20 cellular contexts compared by ENCODE assay signal in genomic region chr7:50213622-50214017, GRCh38.
A peak's percentile ranks its signal among the peaks of the same experiment; 100 is the strongest.
DNase-seq lines count a peak whose midpoint lies in the region; ATAC-seq, FAIRE-seq and TF ChIP-seq lines count a peak whose summit lies in the region.
"Had no signal": no experiment of that assay in that cellular context is flagged by ENCODE, and none has a peak within 500 bp of the region (broad histone marks: within the 10 kb centered on the region; RNA-seq: fewer than 3 reads in every experiment).

No MANE protein-coding gene starts in this region.

- peaks cover 87% of the 10 kb centered on the region for H3K4me1 Mint-ChIP-seq in activated CD4-positive, alpha-beta T cell treated with anti-CD3 and anti-CD28 coated beads for 36 hours
- H3K4me1 Mint-ChIP-seq in activated T-helper 17 cell treated with anti-CD3 and anti-CD28 coated beads, Interleukin-2, amount 50 U/mL, for 72 hours, result peaks cover 53% of the 10 kb centered on the region
- H3K4me1 Mint-ChIP-seq in mesothelial cell of epicardium, result no peaks in the 10 kb centered on the region

- ATAC-seq in activated CD4-positive, alpha-beta T cell treated with anti-CD3 and anti-CD28 coated beads for 36 hours, result no peak
- no peak for ATAC-seq in activated T-helper 17 cell treated with anti-CD3 and anti-CD28 coated beads, Interleukin-2, amount 50 U/mL, for 72 hours (replicated peaks)
- ATAC-seq in HG03095 (IDR thresholded peaks at IDR 0.05; ENCODE audit: unreplicated experiment) (no peak), HG03039 (IDR thresholded peaks at IDR 0.05; ENCODE audit: unreplicated experiment) (no peak)
- ATAC-seq: gastrocnemius medialis had no signal

- H2BK12ac ChIP-seq in neuronal stem cell (ENCODE audit: low read length), result no peak overlapping the region

- no peak for TF ChIP-seq CTCF in mesothelial cell of epicardium (IDR thresholded peaks at IDR 0.05; ENCODE audit: unreplicated experiment)

- no peak overlapping the region for H2AK5ac ChIP-seq in neuronal stem cell (ENCODE audit: low read depth, low read length)

- no peak overlapping the region for H2BK120ac ChIP-seq in neuronal stem cell (ENCODE audit: low read depth, low read length)

- no peaks in the 10 kb centered on the region for H3K27me3 Mint-ChIP-seq in activated CD4-positive, alpha-beta T cell treated with anti-CD3 and anti-CD28 coated beads for 36 hours
- no peaks in the 10 kb centered on the region for H3K27me3 Mint-ChIP-seq in activated T-helper 17 cell treated with anti-CD3 and anti-CD28 coated beads, Interleukin-2, amount 50 U/mL, for 72 hours
- peaks cover 40% of the 10 kb centered on the region for H3K27me3 Mint-ChIP-seq in mesothelial cell of epicardium (ENCODE audit: low read depth)

- no peak overlapping the region for H2BK15ac ChIP-seq in neuronal stem cell (ENCODE audit: low read length)

- H3K18ac ChIP-seq in neuronal stem cell (ENCODE audit: low read length), result no peak overlapping the region

- CTCF ChIA-PET in activated CD4-positive, alpha-beta T cell treated with anti-CD3 and anti-CD28 coated beads for 36 hours (lab: Charles Lee), result interaction anchor here (0.6 to 1.3 kb wide), 3 partner anchors 155 to 928 kb away, joined by 3 read pairs; no protein-coding TSS in a partner anchor

- H3K14ac ChIP-seq in neuronal stem cell (ENCODE audit: low read length), result peak overlapping the region; percentile 56

- POLR2A ChIA-PET in activated CD4-positive, alpha-beta T cell treated with anti-CD3 and anti-CD28 coated beads for 36 hours (lab: Charles Lee), result interaction anchor here (1.2 kb wide), 1 partner anchor 12 kb away, joined by 4 read pairs; no protein-coding TSS in a partner anchor

- H3K4me1 ChIP-seq in neuronal stem cell (ENCODE audit: control insufficient read depth in 2 of 2, insufficient read depth in 1 of 2, low read depth in 1 of 2, low read length in 2 of 2), result no peaks in the 10 kb centered on the region
- H3K4me1 ChIP-seq: gastrocnemius medialis, upper lobe of left lung had no signal

- H3K4ac ChIP-seq in neuronal stem cell (ENCODE audit: low read length), result no peak overlapping the region

- H3K4me3 Mint-ChIP-seq in activated CD4-positive, alpha-beta T cell treated with anti-CD3 and anti-CD28 coated beads for 36 hours, result no peak overlapping the region
- peak overlapping the region; percentile 55 for H3K4me3 Mint-ChIP-seq in activated T-helper 17 cell treated with anti-CD3 and anti-CD28 coated beads, Interleukin-2, amount 50 U/mL, for 72 hours
- no peak overlapping the region for H3K4me3 Mint-ChIP-seq in mesothelial cell of epicardium

- WGBS in neuronal stem cell (ENCODE audit: extremely low coverage in 2 of 2, insufficient read length in 2 of 2, insufficient replicate concordance in 1 of 2), 2 donors, result no CpG with 5 or more reads among the region's 4 CpGs

- no peak for DNase-seq in activated CD4-positive, alpha-beta T cell treated with anti-CD3 and anti-CD28 coated beads for 36 hours
- no peak for DNase-seq in activated CD4-positive, alpha-beta T cell treated with anti-CD3 and anti-CD28 coated beads, Interleukin-2, amount 50 U/mL, for 1 hour
- DNase-seq in GM19239 (ENCODE audit: insufficient read length, low spot score), result no peak
- DNase-seq in neuronal stem cell (ENCODE audit: low spot score), result no peak
- DNase-seq in mesothelial cell of epicardium (ENCODE audit: low spot score in 2 of 2, unreplicated experiment in 2 of 2), result no peak
- DNase-seq: gastrocnemius medialis; left lung; NCI-H146; NCI-H345; NK-92 treated with Interleukin-12 subunit alpha and Interleukin-12 subunit beta, amount 100 ng/mL, for 24 hours; small intestine; stimulated activated CD4-positive, alpha-beta T cell treated with anti-CD3 and anti-CD28 coated beads, Interleukin-4, amount 100 ng/mL, for 4 hours had no signal

- no peaks in the 10 kb centered on the region for H3K36me3 ChIP-seq in neuronal stem cell (replicated peaks in 1 of 2; ENCODE audit: control insufficient read depth in 2 of 2, insufficient read depth in 2 of 2, low read length in 2 of 2)
- H3K36me3 ChIP-seq: gastrocnemius medialis, left lung, upper lobe of left lung had no signal

- H2BK5ac ChIP-seq in neuronal stem cell (ENCODE audit: low read length), result no peak overlapping the region

- no peaks in the 10 kb centered on the region for H3K79me1 ChIP-seq in neuronal stem cell (ENCODE audit: low read depth, low read length)

- H3K4me2 ChIP-seq in neuronal stem cell (ENCODE audit: insufficient read depth, low read length, poor library complexity, severe bottlenecking), result no peak overlapping the region

- H3K36me3 Mint-ChIP-seq in activated CD4-positive, alpha-beta T cell treated with anti-CD3 and anti-CD28 coated beads for 36 hours (ENCODE audit: low read depth), result no peaks in the 10 kb centered on the region
- H3K36me3 Mint-ChIP-seq in activated T-helper 17 cell treated with anti-CD3 and anti-CD28 coated beads, Interleukin-2, amount 50 U/mL, for 72 hours (ENCODE audit: low read depth), result no peaks in the 10 kb centered on the region
- no peaks in the 10 kb centered on the region for H3K36me3 Mint-ChIP-seq in mesothelial cell of epicardium

- H3K9me3 ChIP-seq in neuronal stem cell (replicated peaks in 1 of 2; ENCODE audit: control insufficient read depth in 2 of 2, insufficient read depth in 1 of 2, low read depth in 1 of 2, low read length in 2 of 2), result no peaks in the 10 kb centered on the region
- H3K9me3 ChIP-seq: gastrocnemius medialis, left lung, upper lobe of left lung had no signal

- H3K23ac ChIP-seq in neuronal stem cell (ENCODE audit: low read depth, low read length, poor library complexity), result no peak overlapping the region

- H4K8ac ChIP-seq in neuronal stem cell (ENCODE audit: low read depth, low read length), result no peak overlapping the region

- no peak overlapping the region for H3K27ac ChIP-seq in neuronal stem cell (replicated peaks; ENCODE audit: low read length)
- H3K27ac ChIP-seq: epithelial cell of prostate, gastrocnemius medialis had no signal

- FAIRE-seq in GM19239 (lab: Jason Lieb, UNC), result peak; percentile 70
- FAIRE-seq: A204.1, colon, small intestine had no signal

- no peak overlapping the region for H3K9ac ChIP-seq in neuronal stem cell (ENCODE audit: low read depth, low read length, poor library complexity)

- H3K9me3 Mint-ChIP-seq in activated CD4-positive, alpha-beta T cell treated with anti-CD3 and anti-CD28 coated beads for 36 hours (ENCODE audit: low read depth), result no peaks in the 10 kb centered on the region
- H3K9me3 Mint-ChIP-seq in activated T-helper 17 cell treated with anti-CD3 and anti-CD28 coated beads, Interleukin-2, amount 50 U/mL, for 72 hours, result no peaks in the 10 kb centered on the region
- no peaks in the 10 kb centered on the region for H3K9me3 Mint-ChIP-seq in mesothelial cell of epicardium

- H2AFZ ChIP-seq in neuronal stem cell (ENCODE audit: low read length), result no peak overlapping the region

- H3K27ac Mint-ChIP-seq in activated CD4-positive, alpha-beta T cell treated with anti-CD3 and anti-CD28 coated beads for 36 hours, result peak overlapping the region; percentile 61
- H3K27ac Mint-ChIP-seq in activated T-helper 17 cell treated with anti-CD3 and anti-CD28 coated beads, Interleukin-2, amount 50 U/mL, for 72 hours, result peak overlapping the region; percentile 23
- H3K27ac Mint-ChIP-seq in mesothelial cell of epicardium, result no peak overlapping the region
- H3K27ac Mint-ChIP-seq: progenitor cell of endocrine pancreas had no signal

- H4K91ac ChIP-seq in neuronal stem cell (ENCODE audit: low read depth, low read length, poor library complexity), result no peak overlapping the region

- no peak overlapping the region for H3K4me3 ChIP-seq in neuronal stem cell (ENCODE audit: low read length in 2 of 2)
- H3K4me3 ChIP-seq: gastrocnemius medialis, left lung, upper lobe of left lung had no signal

- intact Hi-C loops in activated CD4-positive, alpha-beta T cell treated with anti-CD3 and anti-CD28 coated beads for 36 hours (cut with DNase I, micrococcal nuclease), result no loop called here

- H3K27me3 ChIP-seq in neuronal stem cell (ENCODE audit: control insufficient read depth in 3 of 3, insufficient read depth in 3 of 3, low read depth in 1 of 3, low read length in 3 of 3), result no peaks in the 10 kb centered on the region
- H3K27me3 ChIP-seq: gastrocnemius medialis, left lung, upper lobe of left lung had no signal
